ENCODE assay signal across 8 cellular contexts in the genomic region with DNA sequence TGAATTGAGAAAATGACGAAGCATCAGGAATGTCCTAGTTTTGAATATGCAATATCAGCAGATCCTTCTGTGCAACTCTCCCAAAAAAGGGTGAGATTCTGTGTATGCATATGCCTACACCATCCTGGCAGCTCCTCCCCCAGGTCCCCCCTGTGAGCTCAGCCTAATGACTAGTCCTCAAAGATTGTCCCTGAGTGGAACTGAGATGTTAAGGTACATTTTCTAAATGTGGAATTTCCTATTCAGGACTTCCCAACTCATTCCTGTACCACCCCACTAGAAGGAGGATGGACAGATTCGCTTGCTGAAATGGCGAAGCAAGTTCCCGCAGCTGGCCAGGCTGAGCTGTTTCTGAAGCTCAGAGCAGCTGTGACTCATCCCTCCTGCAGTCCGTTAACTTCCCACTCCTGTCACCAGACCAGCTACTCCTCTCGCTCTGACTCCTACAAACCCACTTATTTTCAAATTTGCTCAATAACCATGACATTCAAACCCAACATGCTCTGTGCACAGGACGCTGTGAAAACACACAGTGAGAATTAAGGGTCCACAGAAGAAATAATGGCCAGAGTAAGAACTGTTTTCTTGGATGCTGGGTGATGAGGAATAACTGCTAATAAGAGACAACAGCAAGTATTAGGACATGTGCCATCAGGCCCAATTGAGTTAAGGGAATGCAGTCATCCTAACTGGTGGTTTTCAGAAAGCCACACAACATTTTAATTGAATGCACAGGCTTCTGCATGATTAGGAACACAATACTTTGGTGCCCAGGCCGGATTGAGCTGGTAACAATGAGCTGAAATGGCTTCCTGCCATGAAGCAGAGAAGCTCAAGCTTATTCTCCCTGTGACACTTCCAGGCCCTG. TPM values are rescaled to one million over a fixed set of nuclear protein-coding genes. Genes with fewer than 3 reads are reported as not detected.
DNase-seq lines count a peak whose midpoint lies in the region; ATAC-seq and TF ChIP-seq lines count a peak whose summit lies in the region.

No MANE protein-coding gene starts in this region.

- no peaks in the 10 kb centered on the region for H3K79me1 ChIP-seq in trophoblast cell (ENCODE audit: low read length)

- no peak overlapping the region for H3K9ac ChIP-seq in trophoblast cell (ENCODE audit: low read length)

- H3K79me2 ChIP-seq in trophoblast cell (ENCODE audit: control insufficient read depth, insufficient read depth, low read length, poor library complexity), result no peaks in the 10 kb centered on the region

- no peak overlapping the region for H3K4ac ChIP-seq in trophoblast cell (ENCODE audit: low read depth, low read length)

- no peak overlapping the region for H4K91ac ChIP-seq in trophoblast cell (ENCODE audit: low read depth, low read length)

- H3K27ac ChIP-seq in CD4-positive, alpha-beta memory T cell (ENCODE audit: low read depth, low read length), result no peak overlapping the region
- H3K27ac ChIP-seq in trophoblast cell (ENCODE audit: low read depth, low read length), result no peak overlapping the region

- no peaks in the 10 kb centered on the region for H3K9me3 ChIP-seq in CD4-positive, alpha-beta memory T cell (ENCODE audit: control insufficient read depth in 1 of 2, low read length in 2 of 2)
- peaks cover 5% of the 10 kb centered on the region for H3K9me3 ChIP-seq in trophoblast cell (ENCODE audit: insufficient read depth, low read depth, low read length)

- no CpG with 5 or more reads among the region's 8 CpGs for WGBS in trophoblast cell (ENCODE audit: extremely low coverage, insufficient coverage, insufficient read length)

- no peaks in the 10 kb centered on the region for H3K36me3 ChIP-seq in CD4-positive, alpha-beta memory T cell (ENCODE audit: insufficient read depth, low read length)
- H3K36me3 ChIP-seq in trophoblast cell (ENCODE audit: control insufficient read depth in 1 of 2, insufficient read depth in 2 of 2, low read length in 2 of 2), result no peaks in the 10 kb centered on the region

- CTCF ChIA-PET in CD4-positive, alpha-beta memory T cell (lab: Charles Lee; ENCODE audit: partially characterized antibody), result interaction anchor here (0.9 to 1.7 kb wide), 4 partner anchors 9 to 250 kb away, joined by 3 to 6 read pairs (median 4); no protein-coding TSS in a partner anchor
- CTCF ChIA-PET in activated CD4-positive, alpha-beta memory T cell treated with anti-CD3 and anti-CD28 coated beads, Interleukin-2, amount 10 ng/mL, durations not matched to agents 7 days and 5 days (lab: Charles Lee), result interaction anchor here (0.6 to 3.7 kb wide), 16 partner anchors 9 to 491 kb away, joined by 3 to 40 read pairs (median 4); a partner anchor contains a TSS

- H3K36me3 Mint-ChIP-seq in CD4-positive, alpha-beta memory T cell, result peaks cover 0 to 5% of the 10 kb centered on the region in 2 donors
- H3K36me3 Mint-ChIP-seq in activated CD4-positive, alpha-beta memory T cell treated with anti-CD3 and anti-CD28 coated beads, Interleukin-2, amount 10 ng/mL, durations not matched to agents 7 days and 5 days (ENCODE audit: low read depth), result peaks cover 18% of the 10 kb centered on the region

- no peak overlapping the region for H4K8ac ChIP-seq in trophoblast cell (ENCODE audit: low read depth, low read length)

- H3K4me2 ChIP-seq in trophoblast cell (ENCODE audit: low read length), result no peak overlapping the region

- peaks cover 0 to 8% (median 2%) of the 10 kb centered on the region in 8 donors for H3K9me3 Mint-ChIP-seq in CD4-positive, alpha-beta memory T cell
- peaks cover 23% of the 10 kb centered on the region for H3K9me3 Mint-ChIP-seq in activated CD4-positive, alpha-beta memory T cell treated with anti-CD3 and anti-CD28 coated beads, Interleukin-2, amount 10 ng/mL, durations not matched to agents 7 days and 5 days

- no peak overlapping the region for H3K23ac ChIP-seq in trophoblast cell (ENCODE audit: low read length)

- intact Hi-C loops in CD4-positive, alpha-beta memory T cell (cut with micrococcal nuclease), result loop anchor here (2.0 kb wide), 1 partner anchor 20 kb away; no protein-coding TSS in a partner anchor

- H3K14ac ChIP-seq in trophoblast cell (ENCODE audit: low read length), result no peak overlapping the region

- peak overlapping the region in 1 of 2 donors; percentile 25 for H3K4me3 ChIP-seq in CD4-positive, alpha-beta memory T cell (ENCODE audit: low read length in 2 of 2)
- no peak overlapping the region for H3K4me3 ChIP-seq in trophoblast cell (ENCODE audit: low read depth, low read length)

- no peak overlapping the region for H2AFZ ChIP-seq in trophoblast cell (ENCODE audit: insufficient read depth, low read length, poor library complexity)

- peaks cover 17% of the 10 kb centered on the region for H3K4me1 ChIP-seq in CD4-positive, alpha-beta memory T cell (ENCODE audit: insufficient read depth, low read length)
- no peaks in the 10 kb centered on the region for H3K4me1 ChIP-seq in trophoblast cell (ENCODE audit: control insufficient read depth in 1 of 2, insufficient read depth in 2 of 2, low read length in 2 of 2)

- TF ChIP-seq CTCF in GM20000 (IDR thresholded peaks at IDR 0.05; ENCODE audit: extremely low read depth, missing control alignments), result no peak

- ATAC-seq in HG03571 (IDR thresholded peaks at IDR 0.05; ENCODE audit: unreplicated experiment), result peak; percentile 98

- no peaks in the 10 kb centered on the region for H3K27me3 Mint-ChIP-seq in CD4-positive, alpha-beta memory T cell
- H3K27me3 Mint-ChIP-seq in activated CD4-positive, alpha-beta memory T cell treated with anti-CD3 and anti-CD28 coated beads, Interleukin-2, amount 10 ng/mL, durations not matched to agents 7 days and 5 days, result no peaks in the 10 kb centered on the region

- peaks cover 13 to 22% (median 18%) of the 10 kb centered on the region in 4 donors for H3K4me1 Mint-ChIP-seq in CD4-positive, alpha-beta memory T cell
- peaks cover 47% of the 10 kb centered on the region for H3K4me1 Mint-ChIP-seq in activated CD4-positive, alpha-beta memory T cell treated with anti-CD3 and anti-CD28 coated beads, Interleukin-2, amount 10 ng/mL, durations not matched to agents 7 days and 5 days

- no peak overlapping the region for H2AK5ac ChIP-seq in trophoblast cell (ENCODE audit: low read length)

- no peaks in the 10 kb centered on the region for H3K27me3 ChIP-seq in CD4-positive, alpha-beta memory T cell (ENCODE audit: insufficient read depth, low read length)
- H3K27me3 ChIP-seq in trophoblast cell (ENCODE audit: insufficient read depth, low read length), result no peaks in the 10 kb centered on the region

- peak overlapping the region in 7 of 8 donors; percentile 11 to 82 (median 46) for H3K4me3 Mint-ChIP-seq in CD4-positive, alpha-beta memory T cell
- peak overlapping the region; percentile 32 for H3K4me3 Mint-ChIP-seq in activated CD4-positive, alpha-beta memory T cell treated with anti-CD3 and anti-CD28 coated beads, Interleukin-2, amount 10 ng/mL, durations not matched to agents 7 days and 5 days

- no peak overlapping the region for H2BK12ac ChIP-seq in trophoblast cell (ENCODE audit: low read length)

- no peak overlapping the region for H2BK120ac ChIP-seq in trophoblast cell (ENCODE audit: insufficient read depth, low read length, poor library complexity)

- no peak overlapping the region for H3K18ac ChIP-seq in trophoblast cell (ENCODE audit: low read length)

- H4K12ac ChIP-seq in trophoblast cell (ENCODE audit: low read depth, low read length), result no peak overlapping the region

- POLR2A ChIA-PET in CD4-positive, alpha-beta memory T cell (lab: Charles Lee; ENCODE audit: partially characterized antibody), result interaction anchor here (0.8 to 1.8 kb wide), 9 partner anchors 9 to 247 kb away, joined by 3 to 7 read pairs (median 4); a partner anchor contains a TSS
- POLR2A ChIA-PET in activated CD4-positive, alpha-beta memory T cell treated with anti-CD3 and anti-CD28 coated beads, Interleukin-2, amount 10 ng/mL, durations not matched to agents 7 days and 5 days (lab: Charles Lee), result interaction anchor here (0.9 to 6.1 kb wide), 20 partner anchors 11 to 249 kb away, joined by 3 to 96 read pairs (median 6); a partner anchor contains a TSS

- no peak for DNase-seq in CD4-positive, alpha-beta memory T cell
- peak; percentile 86 for DNase-seq in GM20000 (ENCODE audit: low spot score)
- peak; percentile 71 for DNase-seq in activated CD4-positive, alpha-beta memory T cell treated with anti-CD3 and anti-CD28 coated beads, Interleukin-2, amount 10 ng/mL, durations not matched to agents 7 days and 5 days
- peak; percentile 53 for DNase-seq in fibroblast of the conjunctiva (ENCODE audit: low read depth)
- DNase-seq in trophoblast cell, result peak; percentile 35 to 56
- DNase-seq in NCI-H1092 treated with DMSO at 0.1 percent for 48 hours (lab: John Stamatoyannopoulos, UW), result no peak
- no peak for DNase-seq in NK-92 treated with Interleukin-12 subunit alpha and Interleukin-12 subunit beta, amount 100 ng/mL, for 24 hours (lab: John Stamatoyannopoulos, UW)

- peak overlapping the region in 3 of 7 donors; percentile 10 to 33 (median 14) for H3K27ac Mint-ChIP-seq in CD4-positive, alpha-beta memory T cell
- H3K27ac Mint-ChIP-seq in activated CD4-positive, alpha-beta memory T cell treated with anti-CD3 and anti-CD28 coated beads, Interleukin-2, amount 10 ng/mL, durations not matched to agents 7 days and 5 days, result peak overlapping the region; percentile 89

- H2BK5ac ChIP-seq in trophoblast cell (ENCODE audit: low read depth, low read length, poor library complexity), result no peak overlapping the region

RNA-seq across cellular contexts. Expression of a gene that starts 40.0 kb away (rescaled TPM):
- total RNA-seq in CD4-positive, alpha-beta memory T cell, result 10 to 100 TPM; 66.7 to 70.4 TPM
- polyA plus RNA-seq in CD4-positive, alpha-beta memory T cell, result 10 to 100 TPM; 72.6 to 87.2 TPM
- total RNA-seq in activated CD4-positive, alpha-beta memory T cell treated with anti-CD3 and anti-CD28 coated beads, Interleukin-2, amount 10 ng/mL, durations not matched to agents 7 days and 5 days, result 10 to 100 TPM; 77.2 to 78.5 TPM
- polyA plus RNA-seq in trophoblast cell (2013), result 5.7 and 5.9 TPM in 2 replicates

Comparison
In these comparisons a context has a peak if more than half of its experiments do, and no peak if none do; other contexts are left out.
1. DNase-seq: peak in GM20000 (single experiment), activated CD4-positive, alpha-beta memory T cell treated with anti-CD3 and anti-CD28 coated beads, Interleukin-2, amount 10 ng/mL, durations not matched to agents 7 days and 5 days (single experiment), fibroblast of the conjunctiva (single experiment) and trophoblast cell (2 of 2); none in CD4-positive, alpha-beta memory T cell (0 of 5), NCI-H1092 treated with DMSO at 0.1 percent for 48 hours (single experiment) and NK-92 treated with Interleukin-12 subunit alpha and Interleukin-12 subunit beta, amount 100 ng/mL, for 24 hours (single experiment).